In genomic region chr1:11262171-11263049, GRCh38 we compare ENCODE assay signal across 8 cellular contexts. TPM values are rescaled to one million over a fixed set of nuclear protein-coding genes. Genes with fewer than 3 reads are reported as not detected.
DNase-seq lines count a peak whose midpoint lies in the region; ATAC-seq and TF ChIP-seq lines count a peak whose summit lies in the region.

Gene MTOR (minus strand): TSS chr1:11262551. CDS start chr1:11259409, 3,142 bp downstream.

- intact Hi-C loops in activated T-helper 2 cell treated with anti-CD3 and anti-CD28 coated beads, Interferon-gamma antibody, Interleukin-2, Interleukin-4, amounts not matched to agents 10 μg/mL and 5 μg/mL and 100 μg/mL, durations not matched to agents 14 hours and 24 hours and 36 hours (cut with micrococcal nuclease) = loop anchor here (1.0 to 5.0 kb wide), 3 partner anchors 11 to 250 kb away; partner anchors contain the start of genes SRM, TARDBP and UBIAD1

- H3K4me3 ChIP-seq in RWPE2 (ENCODE audit: severe bottlenecking) (peak within 1 kb of the TSS; percentile 87), fibroblast of mammary gland (ENCODE audit: control insufficient read depth, low read depth, low read length) (peak within 1 kb of the TSS; percentile 88)

- peak within 1 kb of the TSS; percentile 85 for H3K27ac Mint-ChIP-seq in activated T-helper 2 cell treated with anti-CD3 and anti-CD28 coated beads, Interferon-gamma antibody, Interleukin-2, Interleukin-4, amounts not matched to agents 10 μg/mL and 5 μg/mL and 100 μg/mL, durations not matched to agents 14 hours and 24 hours and 36 hours
- H3K27ac Mint-ChIP-seq in naive thymus-derived CD8-positive, alpha-beta T cell = peak within 1 kb of the TSS; percentile 73 to 96 (median 92)

- peaks cover 4% of the 10 kb centered on the region for H3K4me1 ChIP-seq in RWPE2 (ENCODE audit: insufficient read depth, poor library complexity, severe bottlenecking)

- peak; percentile 98 for ATAC-seq in RWPE2 (ENCODE audit: low read depth)
- ATAC-seq in naive thymus-derived CD8-positive, alpha-beta T cell = peak; percentile 98

- no peaks in the 10 kb centered on the region for H3K27me3 Mint-ChIP-seq in activated T-helper 2 cell treated with anti-CD3 and anti-CD28 coated beads, Interferon-gamma antibody, Interleukin-2, Interleukin-4, amounts not matched to agents 10 μg/mL and 5 μg/mL and 100 μg/mL, durations not matched to agents 14 hours and 24 hours and 36 hours (ENCODE audit: low read depth)
- H3K27me3 Mint-ChIP-seq in naive thymus-derived CD8-positive, alpha-beta T cell = peaks cover 0 to 2% (median 0%) of the 10 kb centered on the region in 5 donors

- H3K9me3 Mint-ChIP-seq in activated T-helper 2 cell treated with anti-CD3 and anti-CD28 coated beads, Interferon-gamma antibody, Interleukin-2, Interleukin-4, amounts not matched to agents 10 μg/mL and 5 μg/mL and 100 μg/mL, durations not matched to agents 14 hours and 24 hours and 36 hours = no peaks in the 10 kb centered on the region
- no peaks in the 10 kb centered on the region for H3K9me3 Mint-ChIP-seq in naive thymus-derived CD8-positive, alpha-beta T cell

- peak within 1 kb of the TSS; percentile 93 for H3K4me3 Mint-ChIP-seq in activated T-helper 2 cell treated with anti-CD3 and anti-CD28 coated beads, Interferon-gamma antibody, Interleukin-2, Interleukin-4, amounts not matched to agents 10 μg/mL and 5 μg/mL and 100 μg/mL, durations not matched to agents 14 hours and 24 hours and 36 hours (ENCODE audit: low read depth)
- H3K4me3 Mint-ChIP-seq in naive thymus-derived CD8-positive, alpha-beta T cell = peak within 1 kb of the TSS; percentile 87 to 96 (median 91)

- POLR2A ChIA-PET in naive thymus-derived CD8-positive, alpha-beta T cell (lab: Charles Lee) = interaction anchor here (0.9 to 4.6 kb wide), 16 partner anchors 9 to 647 kb away, joined by 3 to 57 read pairs (median 5); partner anchors contain the start of genes EXOSC10, FBXO6, SRM and TARDBP

- H3K36me3 Mint-ChIP-seq in activated T-helper 2 cell treated with anti-CD3 and anti-CD28 coated beads, Interferon-gamma antibody, Interleukin-2, Interleukin-4, amounts not matched to agents 10 μg/mL and 5 μg/mL and 100 μg/mL, durations not matched to agents 14 hours and 24 hours and 36 hours (ENCODE audit: low read depth) = peaks cover 24% of the 10 kb centered on the region
- H3K36me3 Mint-ChIP-seq in naive thymus-derived CD8-positive, alpha-beta T cell = peaks cover 0 to 23% (median 6%) of the 10 kb centered on the region in 3 donors

- no peak for TF ChIP-seq CTCF in RWPE2 (IDR thresholded peaks at IDR 0.05; ENCODE audit: poor library complexity, severe bottlenecking)
- peak; percentile 18 for TF ChIP-seq CTCF in fibroblast of mammary gland (conservative IDR thresholded peaks at IDR 0.05; ENCODE audit: control insufficient read depth, insufficient read depth, low read depth, low read length)

- DNase-seq in ELR (ENCODE audit: low read depth) (peak; percentile 100), H4 (ENCODE audit: low spot score) (peak; percentile 99), LoVo (ENCODE audit: low spot score) (peak; percentile 100), RWPE2 (ENCODE audit: low spot score) (peak; percentile 99), fibroblast of mammary gland (ENCODE audit: low read depth) (peak; percentile 100)
- peak; percentile 98 for DNase-seq in activated T-helper 2 cell treated with anti-CD3 and anti-CD28 coated beads, Interferon-gamma antibody, Interleukin-2, Interleukin-4, amounts not matched to agents 10 μg/mL and 5 μg/mL and 100 μg/mL, durations not matched to agents 14 hours and 24 hours and 36 hours (ENCODE audit: low spot score)
- peak; percentile 83 to 99 (median 98) for DNase-seq in naive thymus-derived CD8-positive, alpha-beta T cell
- DNase-seq in stimulated activated naive CD4-positive, alpha-beta T cell (lab: John Stamatoyannopoulos, UW) = peak; percentile 83 to 98 (median 96)

- peaks cover 23% of the 10 kb centered on the region for H3K36me3 ChIP-seq in RWPE2 (ENCODE audit: low read depth)

- no peaks in the 10 kb centered on the region for H3K9me3 ChIP-seq in RWPE2 (ENCODE audit: severe bottlenecking)

- H3K27me3 ChIP-seq in RWPE2 (ENCODE audit: insufficient read depth, poor library complexity, severe bottlenecking) = no peaks in the 10 kb centered on the region

- peaks cover 11% of the 10 kb centered on the region for H3K4me1 Mint-ChIP-seq in activated T-helper 2 cell treated with anti-CD3 and anti-CD28 coated beads, Interferon-gamma antibody, Interleukin-2, Interleukin-4, amounts not matched to agents 10 μg/mL and 5 μg/mL and 100 μg/mL, durations not matched to agents 14 hours and 24 hours and 36 hours (ENCODE audit: low read depth)
- H3K4me1 Mint-ChIP-seq in naive thymus-derived CD8-positive, alpha-beta T cell = peaks cover 4 to 20% (median 17%) of the 10 kb centered on the region in 4 donors

- H3K27ac ChIP-seq in RWPE2 (ENCODE audit: poor library complexity, severe bottlenecking) = peak within 1 kb of the TSS; percentile 27

RNA-seq across cellular contexts. Expression of gene MTOR, which starts in this region (rescaled TPM):
- total RNA-seq in H4 (2014; rRNA removed; shearing (Covaris generic)) = 28.2 and 34.6 TPM in 2 replicates
- total RNA-seq in activated T-helper 2 cell treated with anti-CD3 and anti-CD28 coated beads, Interferon-gamma antibody, Interleukin-2, Interleukin-4, amounts not matched to agents 10 μg/mL and 5 μg/mL and 100 μg/mL, durations not matched to agents 14 hours and 24 hours and 36 hours = 43.3 and 44.5 TPM in 2 replicates
- 10 to 100 TPM; 43.9 to 45.9 TPM for total RNA-seq in naive thymus-derived CD8-positive, alpha-beta T cell
- polyA plus RNA-seq in naive thymus-derived CD8-positive, alpha-beta T cell = 1 to 10 TPM; 3.5 to 7.2 (median 4.7) TPM

Comparison
In these comparisons a context has a peak if more than half of its experiments do, and no peak if none do; other contexts are left out.
1. Peak in every context shown above with its lines: DNase-seq, ATAC-seq, H3K4me3 ChIP-seq and H3K27ac ChIP-seq.